14 cellular contexts compared by ENCODE assay signal in the genomic region with DNA sequence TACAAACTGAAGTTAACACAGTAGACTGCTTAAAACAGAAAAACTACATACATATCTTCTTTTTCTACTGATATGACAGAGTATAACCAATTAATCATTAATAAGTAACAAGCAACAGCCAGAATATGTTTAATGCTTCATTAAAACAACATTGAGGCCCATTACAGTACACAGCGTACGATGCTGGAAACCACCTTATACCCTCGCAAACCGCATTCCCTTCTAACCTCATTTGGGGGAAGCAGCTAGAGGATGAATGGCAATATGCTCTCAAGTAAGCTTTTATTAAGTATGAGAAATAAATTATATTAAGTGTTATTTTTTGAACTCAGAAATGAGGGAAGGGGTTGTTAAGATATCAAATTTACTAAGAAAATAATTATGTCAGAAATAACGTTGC.
"Had no signal": no experiment of that assay in that cellular context is flagged by ENCODE, and none has a peak within 500 bp of the region (broad histone marks: within the 10 kb centered on the region; RNA-seq: fewer than 3 reads in every experiment).

No MANE protein-coding gene starts in this region.

- H3K4me3 ChIP-seq: body of pancreas, prostate gland, upper lobe of right lung had no signal

- ATAC-seq: activated T-helper 17 cell treated with anti-CD3 and anti-CD28 coated beads, Interleukin-2, amount 50 U/mL, for 72 hours; foreskin keratinocyte; heart left ventricle; upper lobe of right lung had no signal

- H3K36me3 ChIP-seq: heart left ventricle, prostate gland, upper lobe of right lung had no signal

- H3K27me3 ChIP-seq: body of pancreas, foreskin keratinocyte, heart left ventricle, upper lobe of right lung had no signal

- H3K9me3 ChIP-seq: body of pancreas, heart left ventricle, prostate gland, upper lobe of right lung had no signal

- H3K4me1 ChIP-seq: foreskin keratinocyte, prostate gland, upper lobe of right lung had no signal

- DNase-seq: activated CD4-positive, alpha-beta T cell treated with anti-CD3 and anti-CD28 coated beads, Interleukin-2, amount 50 U/mL, for 1 hour; activated CD4-positive, CD25-positive, alpha-beta regulatory T cell; activated naive CD4-positive, alpha-beta T cell treated with anti-CD3 and anti-CD28 coated beads for 36 hours; activated T-cell treated with anti-CD3 and anti-CD28 coated beads for 4 hours; body of pancreas; foreskin keratinocyte; heart left ventricle; midbrain; stimulated activated naive CD4-positive, alpha-beta T cell; substantia nigra; upper lobe of right lung had no signal

- H3K27ac ChIP-seq: foreskin keratinocyte, prostate gland, upper lobe of right lung had no signal

- FAIRE-seq: islet of Langerhans had no signal
